In the genomic region with DNA sequence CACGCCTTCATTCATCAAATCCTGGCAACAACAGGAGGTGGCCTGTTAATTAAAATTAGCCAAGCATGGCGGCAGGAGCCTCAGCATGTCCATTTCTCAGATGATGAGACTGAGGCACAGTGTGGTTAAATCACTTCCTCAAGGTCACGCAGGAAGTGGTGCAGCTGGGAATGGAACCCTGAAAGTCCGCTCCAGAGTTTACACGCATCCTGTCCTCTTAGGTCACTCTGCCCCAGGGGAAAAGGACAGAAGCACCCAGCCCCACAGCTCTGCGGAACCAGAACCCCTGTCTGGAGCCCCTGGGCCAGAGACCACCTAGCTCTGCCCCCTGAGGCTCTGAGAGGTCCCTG, we compare ENCODE assay signal across 10 cellular contexts. TPM values are rescaled to one million over a fixed set of nuclear protein-coding genes. Genes with fewer than 3 reads are reported as not detected.
A peak's percentile ranks its signal among the peaks of the same experiment; 100 is the strongest.
DNase-seq lines count a peak whose midpoint lies in the region; ATAC-seq, FAIRE-seq and TF ChIP-seq lines count a peak whose summit lies in the region.
"Had no signal": no experiment of that assay in that cellular context is flagged by ENCODE, and none has a peak within 500 bp of the region (broad histone marks: within the 10 kb centered on the region; RNA-seq: fewer than 3 reads in every experiment).

No MANE protein-coding gene starts in this region.

- peak overlapping the region; percentile 81 for H3K27ac Mint-ChIP-seq in stimulated activated memory B cell treated with anti-CD40 and anti-IgM and Interleukin-4, amounts not matched to agents 10 μg/mL and 1 μg/mL and 100 μg/mL, for 72 hours
- no peak overlapping the region for H3K27ac Mint-ChIP-seq in CD4-positive, alpha-beta memory T cell

- H3K27ac ChIP-seq in left lung, result peak overlapping the region; percentile 44 to 65
- H3K27ac ChIP-seq in CD4-positive, alpha-beta memory T cell (ENCODE audit: low read depth, low read length), result no peak overlapping the region

- FAIRE-seq in H54 (lab: Jason Lieb, UNC), result no peak
- FAIRE-seq in frontal cortex (lab: Jason Lieb, UNC), result no peak

- H3K27me3 Mint-ChIP-seq in stimulated activated memory B cell treated with anti-CD40 and anti-IgM and Interleukin-4, amounts not matched to agents 10 μg/mL and 1 μg/mL and 100 μg/mL, for 72 hours, result peaks cover 1% of the 10 kb centered on the region
- H3K27me3 Mint-ChIP-seq in CD4-positive, alpha-beta memory T cell, result peaks cover 15 to 20% of the 10 kb centered on the region in 2 donors

- H3K4me3 ChIP-seq in left lung, result no peak overlapping the region
- no peak overlapping the region for H3K4me3 ChIP-seq in CD4-positive, alpha-beta memory T cell (ENCODE audit: low read length in 2 of 2)

- no peaks in the 10 kb centered on the region for H3K36me3 Mint-ChIP-seq in stimulated activated memory B cell treated with anti-CD40 and anti-IgM and Interleukin-4, amounts not matched to agents 10 μg/mL and 1 μg/mL and 100 μg/mL, for 72 hours
- H3K36me3 Mint-ChIP-seq in CD4-positive, alpha-beta memory T cell, result no peaks in the 10 kb centered on the region

- peaks cover 6 to 45% of the 10 kb centered on the region in 2 donors for H3K4me1 ChIP-seq in left lung
- peaks cover 6% of the 10 kb centered on the region for H3K4me1 ChIP-seq in CD4-positive, alpha-beta memory T cell (ENCODE audit: insufficient read depth, low read length)

- TF ChIP-seq CTCF in left lung (IDR thresholded peaks at IDR 0.05), result no peak

- H3K27me3 ChIP-seq in left lung, result peaks cover 0 to 34% of the 10 kb centered on the region in 2 donors
- H3K27me3 ChIP-seq in CD4-positive, alpha-beta memory T cell (ENCODE audit: insufficient read depth, low read length), result no peaks in the 10 kb centered on the region

- H3K9me3 ChIP-seq in left lung, result no peaks in the 10 kb centered on the region
- H3K9me3 ChIP-seq in CD4-positive, alpha-beta memory T cell (ENCODE audit: control insufficient read depth in 1 of 2, low read length in 2 of 2), result no peaks in the 10 kb centered on the region

- no peaks in the 10 kb centered on the region for H3K9me3 Mint-ChIP-seq in stimulated activated memory B cell treated with anti-CD40 and anti-IgM and Interleukin-4, amounts not matched to agents 10 μg/mL and 1 μg/mL and 100 μg/mL, for 72 hours
- H3K9me3 Mint-ChIP-seq in CD4-positive, alpha-beta memory T cell, result no peaks in the 10 kb centered on the region

- peak overlapping the region; percentile 63 for H3K4me3 Mint-ChIP-seq in stimulated activated memory B cell treated with anti-CD40 and anti-IgM and Interleukin-4, amounts not matched to agents 10 μg/mL and 1 μg/mL and 100 μg/mL, for 72 hours
- H3K4me3 Mint-ChIP-seq in CD4-positive, alpha-beta memory T cell, result no peak overlapping the region

- intact Hi-C loops in left lung (cut with DNase I), result loop anchor here in 1 of 2 donors (10.0 kb wide), 1 partner anchor 55 kb away; a partner anchor contains a TSS
- intact Hi-C loops in CD4-positive, alpha-beta memory T cell (cut with micrococcal nuclease), result no loop called here

- no peak for TF ChIP-seq POLR2A in H54 (IDR thresholded peaks at IDR 0.05; ENCODE audit: low read depth, low read length)

- CTCF ChIA-PET in CD4-positive, alpha-beta memory T cell (lab: Charles Lee; ENCODE audit: partially characterized antibody), result interaction anchor here (1.3 to 1.7 kb wide), 3 partner anchors 17 to 130 kb away, joined by 3 to 6 read pairs (median 4); no protein-coding TSS in a partner anchor

- peak; percentile 44 for ATAC-seq in left lung
- peak; percentile 60 for ATAC-seq in stimulated activated memory B cell treated with anti-CD40 and anti-IgM and Interleukin-4, amounts not matched to agents 10 μg/mL and 1 μg/mL and 100 μg/mL, for 72 hours
- no peak for ATAC-seq in HG03045 (IDR thresholded peaks at IDR 0.05; ENCODE audit: unreplicated experiment)

- DNase-seq in H54 (ENCODE audit: insufficient read length, low spot score) (peak; percentile 28), SKM-1 treated with dmso at 0.1 percent for 144 hours (lab: John Stamatoyannopoulos, UW; ENCODE audit: unreplicated experiment) (peak; percentile 62), left lung (no peak), frontal cortex (ENCODE audit: low spot score in 2 of 2) (no peak), NCI-H1105 (lab: John Stamatoyannopoulos, UW) (no peak)
- no peak for DNase-seq in CD4-positive, alpha-beta memory T cell
- DNase-seq: effector CD8-positive, alpha-beta T cell; SIG-M5 had no signal

- POLR2A ChIA-PET in CD4-positive, alpha-beta memory T cell (lab: Charles Lee; ENCODE audit: partially characterized antibody), result interaction anchor here (0.9 kb wide), 1 partner anchor 130 kb away, joined by 3 read pairs; no protein-coding TSS in a partner anchor

- H3K4me1 Mint-ChIP-seq in stimulated activated memory B cell treated with anti-CD40 and anti-IgM and Interleukin-4, amounts not matched to agents 10 μg/mL and 1 μg/mL and 100 μg/mL, for 72 hours, result peaks cover 47% of the 10 kb centered on the region
- H3K4me1 Mint-ChIP-seq in CD4-positive, alpha-beta memory T cell, result peaks cover 2 to 12% (median 7%) of the 10 kb centered on the region in 4 donors

- no peaks in the 10 kb centered on the region for H3K36me3 ChIP-seq in left lung
- H3K36me3 ChIP-seq in CD4-positive, alpha-beta memory T cell (ENCODE audit: insufficient read depth, low read length), result no peaks in the 10 kb centered on the region

RNA-seq across cellular contexts. Expression of a gene that starts 19.6 kb away (rescaled TPM):
- total RNA-seq in left lung (1,000 to 10,000 TPM; 1,506 to 1,575 TPM), frontal cortex (1,897 TPM)
- 1,000 to 10,000 TPM; 3,492 to 3,635 TPM for total RNA-seq in CD4-positive, alpha-beta memory T cell
- 1,000 to 10,000 TPM; 3,292 to 4,075 TPM for polyA plus RNA-seq in CD4-positive, alpha-beta memory T cell

RNA-seq across cellular contexts. Expression of a gene that starts 50.0 kb away (rescaled TPM):
- 1 to 10 TPM; 5.5 to 7.2 TPM for total RNA-seq in left lung
- total RNA-seq in frontal cortex, result 50.1 TPM
- total RNA-seq in CD4-positive, alpha-beta memory T cell, result not detected
- polyA plus RNA-seq in CD4-positive, alpha-beta memory T cell, result under 1 TPM; 0.30 to 0.62 TPM

RNA-seq across cellular contexts. Expression of a gene that starts 55.0 kb away (rescaled TPM):
- total RNA-seq in left lung, result 10 to 100 TPM; 21.9 to 28.2 TPM
- 2.0 TPM for total RNA-seq in frontal cortex
- 10 to 100 TPM; 15.7 to 16.9 TPM for total RNA-seq in CD4-positive, alpha-beta memory T cell
- 10 to 100 TPM in 1 of 2 donors, 1 to 10 TPM in 1; 6.8 to 11.4 TPM for polyA plus RNA-seq in CD4-positive, alpha-beta memory T cell

Comparison
In these comparisons a context has a peak if more than half of its experiments do, and no peak if none do; other contexts are left out.
1. DNase-seq: peak in H54 (single experiment) and SKM-1 treated with dmso at 0.1 percent for 144 hours (single experiment); none in left lung (0 of 2), frontal cortex (0 of 2), NCI-H1105 (single experiment) and CD4-positive, alpha-beta memory T cell (0 of 5).
2. RNA of a gene that starts 50.0 kb away (total RNA-seq): 50.1 TPM in frontal cortex (single experiment) and 5.5 to 7.2 TPM in left lung; not detected in CD4-positive, alpha-beta memory T cell; every median in the first group is over 4 times any median in the second.